23 cellular contexts compared by ENCODE assay signal in the genomic region with DNA sequence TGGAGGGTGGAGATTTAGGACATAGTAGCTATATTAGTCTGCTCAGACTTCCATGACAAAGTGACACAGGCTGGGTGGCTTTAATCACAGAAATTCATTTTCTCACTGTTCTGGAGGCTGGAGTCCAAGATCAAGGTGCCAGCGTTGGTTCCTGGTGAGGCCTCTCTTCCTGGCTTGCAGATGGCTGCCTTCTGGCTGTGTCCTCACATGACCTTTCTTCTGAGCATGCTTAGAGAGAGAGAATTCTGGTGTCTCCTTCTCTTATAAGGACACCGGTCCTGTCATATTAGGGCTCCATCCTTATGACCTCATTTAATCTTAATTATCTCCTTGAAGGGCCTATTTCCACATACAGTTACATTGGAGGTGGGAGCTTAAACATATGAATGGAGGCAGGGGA. TPM values are rescaled to one million over a fixed set of nuclear protein-coding genes. Genes with fewer than 3 reads are reported as not detected.
DNase-seq lines count a peak whose midpoint lies in the region; ATAC-seq and TF ChIP-seq lines count a peak whose summit lies in the region.
"Had no signal": no experiment of that assay in that cellular context is flagged by ENCODE, and none has a peak within 500 bp of the region (broad histone marks: within the 10 kb centered on the region; RNA-seq: fewer than 3 reads in every experiment).

No MANE protein-coding gene starts in this region.

- DNase-seq in activated CD4-positive, alpha-beta T cell treated with anti-CD3 and anti-CD28 coated beads, Interleukin-2, amount 10 ng/mL, durations not matched to agents 7 days and 5 days, result no peak
- DNase-seq in activated CD4-positive, alpha-beta T cell treated with anti-CD3 and anti-CD28 coated beads for 1 hour, result no peak
- DNase-seq in esophagus muscularis mucosa (ENCODE audit: extremely low spot score) (peak; percentile 57), lower lobe of right lung (no peak)
- DNase-seq: CD4-positive, CD25-positive, alpha-beta regulatory T cell; DMS79 treated with DMSO at 0.1 percent for 48 hours; GM23248; HCEC 1CT; Kasumi-1; MG63; NCI-H1048; NCI-H1417 treated with DMSO at 0.1 percent for 48 hours; NCI-H187; NCI-H69; SJCRH30; T-helper 1 cell had no signal

- H3K27me3 ChIP-seq in Loucy (ENCODE audit: insufficient read depth, low read length, poor library complexity, severe bottlenecking) (no peaks in the 10 kb centered on the region), esophagus muscularis mucosa (no peaks in the 10 kb centered on the region), lower lobe of right lung (ENCODE audit: low read depth) (no peaks in the 10 kb centered on the region)
- H3K27me3 ChIP-seq: MG63, SJCRH30 had no signal

- H3K27ac ChIP-seq in esophagus muscularis mucosa (replicated peaks in 1 of 4) (no peak overlapping the region), lower lobe of right lung (no peak overlapping the region)
- H3K27ac ChIP-seq: A549, GM23248, SJCRH30 had no signal

- H3K9ac ChIP-seq in Loucy (ENCODE audit: low read depth, low read length, poor library complexity, severe bottlenecking), result no peak overlapping the region
- H3K9ac ChIP-seq: GM23248 had no signal

- no peak overlapping the region for H3K4me3 Mint-ChIP-seq in activated CD4-positive, alpha-beta T cell treated with anti-CD3 and anti-CD28 coated beads, Interleukin-2, amount 10 ng/mL, durations not matched to agents 7 days and 5 days
- H3K4me3 Mint-ChIP-seq: B cell; CD4-positive, CD25-positive, alpha-beta regulatory T cell had no signal

- H3K36me3 ChIP-seq in Loucy (ENCODE audit: insufficient read depth, low read length), result no peaks in the 10 kb centered on the region
- no peaks in the 10 kb centered on the region for H3K36me3 ChIP-seq in esophagus muscularis mucosa
- H3K36me3 ChIP-seq in lower lobe of right lung, result no peaks in the 10 kb centered on the region
- H3K36me3 ChIP-seq: MG63, SJCRH30 had no signal

- no peaks in the 10 kb centered on the region for H3F3A ChIP-seq in Loucy (ENCODE audit: low read depth)

- H3K36me3 Mint-ChIP-seq in activated CD4-positive, alpha-beta T cell treated with anti-CD3 and anti-CD28 coated beads, Interleukin-2, amount 10 ng/mL, durations not matched to agents 7 days and 5 days (ENCODE audit: low read depth), result no peaks in the 10 kb centered on the region
- H3K36me3 Mint-ChIP-seq: CD4-positive, CD25-positive, alpha-beta regulatory T cell had no signal

- peak overlapping the region; percentile 38 for H3K27ac Mint-ChIP-seq in activated CD4-positive, alpha-beta T cell treated with anti-CD3 and anti-CD28 coated beads, Interleukin-2, amount 10 ng/mL, durations not matched to agents 7 days and 5 days
- H3K27ac Mint-ChIP-seq: B cell; CD4-positive, CD25-positive, alpha-beta regulatory T cell had no signal

- WGBS in esophagus muscularis mucosa, result 71% methylated on average over 2 of the region's 2 CpGs

- CTCF ChIA-PET in activated CD4-positive, alpha-beta T cell treated with anti-CD3 and anti-CD28 coated beads, Interleukin-2, amount 10 ng/mL, durations not matched to agents 7 days and 5 days (lab: Charles Lee), result interaction anchor here (1.1 kb wide), 1 partner anchor 13 kb away, joined by 3 read pairs; no protein-coding TSS in a partner anchor

- intact Hi-C loops in esophagus muscularis mucosa (cut with DNase I), result no loop called here
- intact Hi-C loops in lower lobe of right lung (cut with DNase I), result no loop called here

- POLR2A ChIA-PET in activated CD4-positive, alpha-beta T cell treated with anti-CD3 and anti-CD28 coated beads, Interleukin-2, amount 10 ng/mL, durations not matched to agents 7 days and 5 days (lab: Charles Lee), result no interaction called here

- ATAC-seq in lower lobe of right lung (no peak), HG03571 (IDR thresholded peaks at IDR 0.05; ENCODE audit: unreplicated experiment) (no peak), GM19397 (IDR thresholded peaks at IDR 0.05; ENCODE audit: unreplicated experiment) (no peak)
- ATAC-seq: A549, GM12878, Panc1 had no signal

- no peak overlapping the region for H3K4me3 ChIP-seq in Loucy (ENCODE audit: low read length, poor library complexity, severe bottlenecking)
- H3K4me3 ChIP-seq in esophagus muscularis mucosa, result no peak overlapping the region
- H3K4me3 ChIP-seq in lower lobe of right lung, result no peak overlapping the region
- H3K4me3 ChIP-seq: A549, GM12878, GM23248, MG63, SJCRH30 had no signal

- TF ChIP-seq CTCF in Loucy (conservative IDR thresholded peaks at IDR 0.05; ENCODE audit: low read length) (no peak), esophagus muscularis mucosa (IDR thresholded peaks at IDR 0.05) (no peak), lower lobe of right lung (IDR thresholded peaks at IDR 0.05) (no peak)

- no peaks in the 10 kb centered on the region for H3K9me3 Mint-ChIP-seq in activated CD4-positive, alpha-beta T cell treated with anti-CD3 and anti-CD28 coated beads, Interleukin-2, amount 10 ng/mL, durations not matched to agents 7 days and 5 days
- H3K9me3 Mint-ChIP-seq: CD4-positive, CD25-positive, alpha-beta regulatory T cell had no signal

- no peak overlapping the region for H3K4me2 ChIP-seq in Loucy (ENCODE audit: low read depth, low read length, poor library complexity, severe bottlenecking)
- H3K4me2 ChIP-seq: A549 had no signal

- TF ChIP-seq EP300 in esophagus muscularis mucosa (IDR thresholded peaks at IDR 0.05), result no peak

- no peaks in the 10 kb centered on the region for H4K20me1 ChIP-seq in Loucy (ENCODE audit: insufficient read depth, low read length, poor library complexity, severe bottlenecking)

- peaks cover 5% of the 10 kb centered on the region for H3K27me3 Mint-ChIP-seq in activated CD4-positive, alpha-beta T cell treated with anti-CD3 and anti-CD28 coated beads, Interleukin-2, amount 10 ng/mL, durations not matched to agents 7 days and 5 days

- H2AFZ ChIP-seq in Loucy (ENCODE audit: low read length), result peak overlapping the region; percentile 84
- H2AFZ ChIP-seq: GM23248 had no signal

- TF ChIP-seq POLR2A in esophagus muscularis mucosa (IDR thresholded peaks at IDR 0.05; ENCODE audit: low read depth), result no peak

- H3K79me2 ChIP-seq in Loucy (ENCODE audit: insufficient read depth, low read length), result no peaks in the 10 kb centered on the region

- H3K4me1 Mint-ChIP-seq in activated CD4-positive, alpha-beta T cell treated with anti-CD3 and anti-CD28 coated beads, Interleukin-2, amount 10 ng/mL, durations not matched to agents 7 days and 5 days, result peaks cover 3% of the 10 kb centered on the region

- H3K9me3 ChIP-seq in Loucy (ENCODE audit: insufficient read depth, low read depth, low read length) (no peaks in the 10 kb centered on the region), esophagus muscularis mucosa (no peaks in the 10 kb centered on the region), lower lobe of right lung (no peaks in the 10 kb centered on the region)
- H3K9me3 ChIP-seq: A549, MG63, SJCRH30 had no signal

- H3K4me1 ChIP-seq in Loucy (ENCODE audit: insufficient read depth, low read length, poor library complexity, severe bottlenecking) (peaks cover 7% of the 10 kb centered on the region), esophagus muscularis mucosa (peaks cover 5 to 25% (median 21%) of the 10 kb centered on the region in 4 donors), lower lobe of right lung (peaks cover 6% of the 10 kb centered on the region)
- H3K4me1 ChIP-seq: SJCRH30 had no signal

- no peaks in the 10 kb centered on the region for H3K9me2 ChIP-seq in Loucy (replicated peaks; ENCODE audit: low read depth, low read length)

RNA-seq across cellular contexts. Expression of gene SHC4, which starts 14.9 kb away (rescaled TPM):
- total RNA-seq in activated CD4-positive, alpha-beta T cell treated with anti-CD3 and anti-CD28 coated beads, Interleukin-2, amount 10 ng/mL, durations not matched to agents 7 days and 5 days, result under 1 TPM; 0.30 to 0.46 TPM
- total RNA-seq in esophagus muscularis mucosa (1 to 10 TPM; 1.8 to 2.3 (median 2.1) TPM), lower lobe of right lung (0.68 TPM)
- total RNA-seq: CD4-positive, CD25-positive, alpha-beta regulatory T cell had no signal
